Comparison of ENCODE assay signal across 8 cellular contexts in the genomic region with DNA sequence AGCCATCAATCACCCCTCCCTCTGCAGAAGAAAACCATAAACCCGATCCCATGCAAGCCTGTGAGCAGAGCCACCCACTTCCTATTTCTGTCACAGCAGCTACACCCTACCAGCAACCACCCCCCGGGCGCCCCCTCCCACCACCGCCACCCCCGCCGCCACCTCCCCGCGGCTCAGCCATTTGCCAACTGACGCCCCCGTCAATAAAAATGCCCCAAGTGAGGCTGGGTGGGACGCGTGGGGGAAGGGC. TPM values are rescaled to one million over a fixed set of nuclear protein-coding genes. Genes with fewer than 3 reads are reported as not detected.
DNase-seq lines count a peak whose midpoint lies in the region; ATAC-seq and TF ChIP-seq lines count a peak whose summit lies in the region.

No MANE protein-coding gene starts in this region.

- H2BK120ac ChIP-seq in IMR-90 (ENCODE audit: low read depth, low read length), result no peak overlapping the region

- peak overlapping the region; percentile 50 to 72; a peak in 2 of 4 replicates for H4K8ac ChIP-seq in IMR-90 (ENCODE audit: low read depth in 2 of 2, low read length in 2 of 2)

- no peaks in the 10 kb centered on the region for H3K9me3 Mint-ChIP-seq in activated CD4-positive, alpha-beta memory T cell treated with anti-CD3 and anti-CD28 coated beads, Interleukin-2, amount 10 ng/mL, durations not matched to agents 7 days and 5 days

- in situ Hi-C loops in IMR-90 (cut with MboI; ENCODE audit: low sequenced_read_pairs), result no loop called here

- peaks cover 50% of the 10 kb centered on the region for H3K4me1 Mint-ChIP-seq in activated CD4-positive, alpha-beta memory T cell treated with anti-CD3 and anti-CD28 coated beads, Interleukin-2, amount 10 ng/mL, durations not matched to agents 7 days and 5 days

- H3K27me3 ChIP-seq in IMR-90 (ENCODE audit: control insufficient read depth, insufficient read depth, low read length) (no peaks in the 10 kb centered on the region), esophagus muscularis mucosa (no peaks in the 10 kb centered on the region), ovary (no peaks in the 10 kb centered on the region)

- peak overlapping the region; percentile 88 for H3K9ac ChIP-seq in IMR-90 (ENCODE audit: low read depth, low read length)

- no peak for DNase-seq in IMR-90
- peak; percentile 49 for DNase-seq in activated CD4-positive, alpha-beta memory T cell treated with anti-CD3 and anti-CD28 coated beads, Interleukin-2, amount 10 ng/mL, durations not matched to agents 7 days and 5 days
- no peak for DNase-seq in esophagus muscularis mucosa (ENCODE audit: extremely low spot score)
- no peak for DNase-seq in ovary
- DNase-seq in NCI-H1436 treated with DMSO at 0.1 percent for 48 hours (lab: John Stamatoyannopoulos, UW), result no peak
- DNase-seq in HPDE6-E6E7 (ENCODE audit: extremely low spot score), result no peak

- no peak overlapping the region; the same call in 1 of the 2 replicates for H4K91ac ChIP-seq in IMR-90 (ENCODE audit: insufficient read depth, low read depth, low read length)

- CTCF ChIA-PET in IMR-90 (lab: Yijun Ruan, JAX), result no interaction called here
- CTCF ChIA-PET in activated CD4-positive, alpha-beta memory T cell treated with anti-CD3 and anti-CD28 coated beads, Interleukin-2, amount 10 ng/mL, durations not matched to agents 7 days and 5 days (lab: Charles Lee), result interaction anchor here (0.9 to 2.5 kb wide), 6 partner anchors 10 to 384 kb away, joined by 3 to 8 read pairs (median 4); no protein-coding TSS in a partner anchor

- BruUV-seq in IMR-90 (replicated peaks; lab: Mats Ljungman, UMichigan), result no TSS peak

- H2AK5ac ChIP-seq in IMR-90 (ENCODE audit: low read depth, low read length), result peak overlapping the region; percentile 8; the same call in 1 of the 2 replicates

- peaks cover 10 to 45% of the 10 kb centered on the region in 2 experiments for H3K79me1 ChIP-seq in IMR-90 (ENCODE audit: low read depth in 1 of 2, low read length in 2 of 2)

- H3K4me1 ChIP-seq in IMR-90 (ENCODE audit: control insufficient read depth, insufficient read depth, low read length), result peaks cover 8% of the 10 kb centered on the region
- H3K4me1 ChIP-seq in esophagus muscularis mucosa, result peaks cover 18 to 53% (median 42%) of the 10 kb centered on the region in 4 donors
- peaks cover 4% of the 10 kb centered on the region for H3K4me1 ChIP-seq in ovary (ENCODE audit: insufficient read depth)

- 0 out of 2 replicates have a peak overlapping the region, but pooled peaks have one; percentile 3 for H3K56ac ChIP-seq in IMR-90 (ENCODE audit: extremely low read depth, insufficient read depth, low read length)

- H3K27ac Mint-ChIP-seq in activated CD4-positive, alpha-beta memory T cell treated with anti-CD3 and anti-CD28 coated beads, Interleukin-2, amount 10 ng/mL, durations not matched to agents 7 days and 5 days, result peak overlapping the region; percentile 76

- peaks cover 8% of the 10 kb centered on the region for H3K27me3 Mint-ChIP-seq in activated CD4-positive, alpha-beta memory T cell treated with anti-CD3 and anti-CD28 coated beads, Interleukin-2, amount 10 ng/mL, durations not matched to agents 7 days and 5 days

- ATAC-seq in IMR-90 (ENCODE audit: low read depth) (no peak), GM21367 (IDR thresholded peaks at IDR 0.05; ENCODE audit: unreplicated experiment) (no peak)

- peaks cover 21% of the 10 kb centered on the region for H4K20me1 ChIP-seq in IMR-90 (ENCODE audit: insufficient read depth, low read length)

- no peak overlapping the region for H2BK15ac ChIP-seq in IMR-90 (ENCODE audit: low read depth, low read length)

- peak overlapping the region; percentile 93 for H2BK5ac ChIP-seq in IMR-90 (ENCODE audit: low read depth, low read length, poor library complexity, severe bottlenecking)

- dilution Hi-C loops in IMR-90 (cut with HindIII; ENCODE audit: low sequenced_read_pairs, unreplicated experiment), result no loop called here

- WGBS in IMR-90 (ENCODE audit: extremely low coverage in 2 of 2, insufficient read length in 1 of 2), 2 experiments, result no CpG with 5 or more reads among the region's 12 CpGs
- WGBS in esophagus muscularis mucosa, result no CpG with 5 or more reads among the region's 12 CpGs
- WGBS in ovary, 3 donors, result 1 to 2% (median 1%) methylated on average over 10 to 12 of the region's 12 CpGs

- POLR2A ChIA-PET in IMR-90 (lab: Charles Lee; ENCODE audit: unreplicated experiment), result no interaction called here
- POLR2A ChIA-PET in activated CD4-positive, alpha-beta memory T cell treated with anti-CD3 and anti-CD28 coated beads, Interleukin-2, amount 10 ng/mL, durations not matched to agents 7 days and 5 days (lab: Charles Lee), result interaction anchor here (0.6 to 3.3 kb wide), 9 partner anchors 8 to 1783 kb away, joined by 3 to 46 read pairs (median 9); a partner anchor contains a TSS

- H3K4me3 ChIP-seq in IMR-90 (ENCODE audit: insufficient read depth, low read depth, low read length) (peak overlapping the region; percentile 94), esophagus muscularis mucosa (peak overlapping the region; percentile 84 to 98 (median 90)), ovary (peak overlapping the region; percentile 90)

- H3K36me3 ChIP-seq in IMR-90 (ENCODE audit: control insufficient read depth, insufficient read depth, low read length), result no peaks in the 10 kb centered on the region
- no peaks in the 10 kb centered on the region for H3K36me3 ChIP-seq in esophagus muscularis mucosa
- H3K36me3 ChIP-seq in ovary, result no peaks in the 10 kb centered on the region

- H3K4me3 Mint-ChIP-seq in activated CD4-positive, alpha-beta memory T cell treated with anti-CD3 and anti-CD28 coated beads, Interleukin-2, amount 10 ng/mL, durations not matched to agents 7 days and 5 days, result peak overlapping the region; percentile 98

- peak overlapping the region; percentile 17 for H2AK9ac ChIP-seq in IMR-90 (replicated peaks; ENCODE audit: low read depth, low read length, poor library complexity)

- no peak overlapping the region; the same call in 1 of the 2 replicates for H3K14ac ChIP-seq in IMR-90 (replicated peaks; ENCODE audit: low read depth, low read length)

- peaks cover 19% of the 10 kb centered on the region for H3K36me3 Mint-ChIP-seq in activated CD4-positive, alpha-beta memory T cell treated with anti-CD3 and anti-CD28 coated beads, Interleukin-2, amount 10 ng/mL, durations not matched to agents 7 days and 5 days (ENCODE audit: low read depth)

- peak overlapping the region; percentile 77 for H2AFZ ChIP-seq in IMR-90 (replicated peaks; ENCODE audit: low read length, poor library complexity)

- peak overlapping the region; percentile 63; the same call in 1 of the 2 replicates for H3K4me2 ChIP-seq in IMR-90 (ENCODE audit: low read depth, low read length)

- H3K4ac ChIP-seq in IMR-90 (ENCODE audit: low read depth, low read length), result no peak overlapping the region

- intact Hi-C loops in IMR-90 (cut with micrococcal nuclease) (loop anchor here (2.0 to 10.0 kb wide), 4 partner anchors 69 to 1351 kb away; no protein-coding TSS in a partner anchor), esophagus muscularis mucosa (cut with DNase I) (loop anchor here (5.0 to 10.0 kb wide), 2 partner anchors 119 to 151 kb away; no protein-coding TSS in a partner anchor), ovary (cut with DNase I) (loop anchor here in 2 of 4 donors (5.0 to 10.0 kb wide), 2 partner anchors 151 to 154 kb away; no protein-coding TSS in a partner anchor)

- no peak overlapping the region for H2BK20ac ChIP-seq in IMR-90 (ENCODE audit: low read depth, low read length)

- no peak for TF ChIP-seq RAD21 in IMR-90 (IDR thresholded peaks at IDR 0.05; ENCODE audit: low read length)

- TF ChIP-seq EP300 in esophagus muscularis mucosa (IDR thresholded peaks at IDR 0.05) (no peak), ovary (IDR thresholded peaks at IDR 0.05) (no peak)

- no peak for TF ChIP-seq POLR2A in IMR-90 (IDR thresholded peaks at IDR 0.05; ENCODE audit: low read depth, low read length)
- no peak for TF ChIP-seq POLR2A in esophagus muscularis mucosa (IDR thresholded peaks at IDR 0.05; ENCODE audit: low read depth)
- no peak for TF ChIP-seq POLR2A in ovary (IDR thresholded peaks at IDR 0.05)

- no peaks in the 10 kb centered on the region for H3K9me3 ChIP-seq in IMR-90 (ENCODE audit: control insufficient read depth, insufficient read depth, low read length)
- no peaks in the 10 kb centered on the region for H3K9me3 ChIP-seq in esophagus muscularis mucosa
- no peaks in the 10 kb centered on the region for H3K9me3 ChIP-seq in ovary

- peaks cover 11% of the 10 kb centered on the region; the same call in 1 of the 2 replicates for H3K9me1 ChIP-seq in IMR-90 (ENCODE audit: insufficient read depth, low read length)

- no peak for TF ChIP-seq CTCF in C4-2B (conservative IDR thresholded peaks at IDR 0.05)
- no peak for TF ChIP-seq CTCF in IMR-90 (conservative IDR thresholded peaks at IDR 0.05; ENCODE audit: low read depth, low read length)
- no peak for TF ChIP-seq CTCF in esophagus muscularis mucosa (IDR thresholded peaks at IDR 0.05)
- no peak for TF ChIP-seq CTCF in ovary (IDR thresholded peaks at IDR 0.05)

- H3K18ac ChIP-seq in IMR-90 (ENCODE audit: low read depth, low read length), result no peak overlapping the region

- H3K27ac ChIP-seq in C4-2B, result peak overlapping the region; percentile 99
- H3K27ac ChIP-seq in IMR-90 (ENCODE audit: insufficient read depth, low read length), result peak overlapping the region; percentile 89
- peak overlapping the region; percentile 95 to 98 (median 96) for H3K27ac ChIP-seq in esophagus muscularis mucosa (replicated peaks in 1 of 4)
- H3K27ac ChIP-seq in ovary, result peak overlapping the region; percentile 25 to 94

- H4K5ac ChIP-seq in IMR-90 (ENCODE audit: low read depth, low read length), result no peak overlapping the region

- H3K23ac ChIP-seq in IMR-90 (ENCODE audit: low read depth, low read length), result no peak overlapping the region

TF ChIP-seq in IMR-90, 13 proteins besides CTCF, POLR2A, EP300 and RAD21 (continues in another document):
- TF ChIP-seq NFE2L2 (IDR thresholded peaks at IDR 0.05; ENCODE audit: low read depth, low read length), result no peak
- TF ChIP-seq CHD1 (IDR thresholded peaks at IDR 0.05; ENCODE audit: low read depth, low read length), result no peak
- TF ChIP-seq MAZ (IDR thresholded peaks at IDR 0.05; ENCODE audit: borderline replicate concordance, low read depth, low read length), result no peak

RNA-seq across cellular contexts. Expression of a gene that starts 1.1 kb away (rescaled TPM):
- total RNA-seq in IMR-90 (2012; rRNA removed), result 48.6 and 52.5 TPM in 2 replicates
- 11.4 and 14.5 TPM in 2 replicates for polyA plus RNA-seq in IMR-90 (2012; rRNA removed)
- 3.9 and 4.6 TPM in 2 replicates for polyA plus RNA-seq in IMR-90 (2012; cell fraction: cytosol; rRNA removed)
- polyA plus RNA-seq in IMR-90 (2012; cell fraction: nucleus; rRNA removed; ENCODE audit: low replicate concordance), result 2.2 and 8.0 TPM in 2 replicates
- total RNA-seq in activated CD4-positive, alpha-beta memory T cell treated with anti-CD3 and anti-CD28 coated beads, Interleukin-2, amount 10 ng/mL, durations not matched to agents 7 days and 5 days, result 10 to 100 TPM; 45.5 to 48.6 TPM
- total RNA-seq in esophagus muscularis mucosa, result 10 to 100 TPM; 21.3 to 31.6 (median 23.3) TPM
- 10 to 100 TPM; 30.5 to 47.9 (median 38.7) TPM for total RNA-seq in ovary
- polyA plus RNA-seq in ovary, result 10 to 100 TPM; 19.4 to 26.0 TPM
